ENCODE assay signal across 9 cellular contexts in genomic region chr9:7567687-7568086, GRCh38.
"Had no signal": no experiment of that assay in that cellular context is flagged by ENCODE, and none has a peak within 500 bp of the region (broad histone marks: within the 10 kb centered on the region; RNA-seq: fewer than 3 reads in every experiment).

No MANE protein-coding gene starts in this region.

- H3K9ac ChIP-seq: GM23248 had no signal

- H3K9me3 Mint-ChIP-seq: GM23338, H9, HFFc6 had no signal

- H3K9me3 ChIP-seq: HAP-1 had no signal

- H3K27ac ChIP-seq: GM23248 had no signal

- H3K36me3 ChIP-seq: HAP-1 had no signal

- H3K27ac Mint-ChIP-seq: GM23338, H9, HFFc6 had no signal

- H2AFZ ChIP-seq: GM23248, GM23338 had no signal

- ATAC-seq: GM23338, HCT116 had no signal

- H3K4me3 ChIP-seq: GM23248, GM23338, HAP-1 had no signal

- H3K4me3 Mint-ChIP-seq: GM23338, H9, HFFc6 had no signal

- H3K4me1 ChIP-seq: HAP-1 had no signal

- H3K4me2 ChIP-seq: GM23338 had no signal

- H3K4me1 Mint-ChIP-seq: GM23338 had no signal

- DNase-seq: GM23248, GOT3, H7, H9, HCEC 1CT, HFFc6 had no signal
